15 cellular contexts compared by ENCODE assay signal in the genomic region with DNA sequence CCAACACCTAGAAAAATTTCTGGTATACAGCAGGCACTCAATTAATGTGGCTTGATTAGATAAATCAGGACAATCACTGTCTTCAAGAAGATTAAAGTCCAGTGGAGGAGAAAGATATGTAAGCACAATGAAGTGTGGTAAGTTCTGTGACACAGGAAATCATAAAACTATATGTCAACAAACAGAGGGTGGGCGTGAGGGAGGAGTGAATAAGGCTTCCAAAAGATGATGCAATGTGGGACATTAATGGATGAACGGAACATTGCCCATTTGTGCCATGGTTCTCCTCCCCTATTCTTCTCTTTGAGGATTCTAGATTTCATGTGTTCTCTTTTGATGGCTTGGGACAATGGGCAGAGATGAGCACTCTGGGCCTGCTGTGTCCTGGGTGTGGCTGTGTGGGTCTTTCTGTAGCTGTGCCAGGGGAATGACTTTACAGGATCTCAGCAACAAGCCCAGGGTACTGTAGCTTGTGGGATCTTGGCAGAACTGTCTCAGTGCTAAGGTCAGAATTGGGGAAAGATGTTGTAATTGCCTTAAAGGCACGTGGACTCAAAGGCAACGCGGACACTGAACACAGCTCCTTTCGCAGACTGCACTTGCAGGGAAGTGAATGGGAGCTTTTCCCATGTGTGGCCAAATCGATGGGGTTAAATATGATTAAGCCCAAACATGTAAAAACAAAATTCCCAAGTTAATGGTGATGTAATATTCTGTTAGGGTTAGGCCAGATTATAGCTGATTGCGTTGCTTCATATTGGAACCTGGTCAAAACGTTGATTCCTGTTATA.
DNase-seq lines count a peak whose midpoint lies in the region; ATAC-seq and TF ChIP-seq lines count a peak whose summit lies in the region.
"Had no signal": no experiment of that assay in that cellular context is flagged by ENCODE, and none has a peak within 500 bp of the region (broad histone marks: within the 10 kb centered on the region; RNA-seq: fewer than 3 reads in every experiment).

No MANE protein-coding gene starts in this region.

- intact Hi-C loops in A673 (cut with micrococcal nuclease; ENCODE audit: unreplicated experiment) = no loop called here
- intact Hi-C loops in colonic mucosa (cut with DNase I) = no loop called here
- intact Hi-C loops in left lung (cut with DNase I) = no loop called here

- TF ChIP-seq CTCF in A673 (conservative IDR thresholded peaks at IDR 0.05; ENCODE audit: low read depth, low read length) (no peak), colonic mucosa (IDR thresholded peaks at IDR 0.05) (no peak), left lung (IDR thresholded peaks at IDR 0.05) (no peak)

- H3K27ac ChIP-seq in A673 (ENCODE audit: low read depth, low read length, poor library complexity, severe bottlenecking) (no peak overlapping the region), colonic mucosa (no peak overlapping the region), left lung (no peak overlapping the region)
- H3K27ac ChIP-seq: Peyer's patch had no signal

- in situ Hi-C loops in ACHN (cut with HindIII; ENCODE audit: low pct_ligation_motif_present, low pct_unique_long_range_greater_than_20kb, low sequenced_read_pairs) = no loop called here

- H3K4me3 ChIP-seq in A673 (ENCODE audit: low read depth, low read length, poor library complexity, severe bottlenecking) (no peak overlapping the region), colonic mucosa (no peak overlapping the region), left lung (no peak overlapping the region)
- H3K4me3 ChIP-seq: Peyer's patch had no signal

- H3K9ac ChIP-seq in colonic mucosa (ENCODE audit: low read depth in 2 of 2, low read length in 2 of 2) = no peak overlapping the region

- H3K9me3 Mint-ChIP-seq in activated CD8-positive, alpha-beta T cell treated with anti-CD3 and anti-CD28 coated beads, Interleukin-2, amount 10 ng/mL, durations not matched to agents 7 days and 5 days (ENCODE audit: insufficient read depth) = no peaks in the 10 kb centered on the region

- BruUV-seq in A673 (replicated peaks; lab: Mats Ljungman, UMichigan) = no TSS peak

- H3K4me3 Mint-ChIP-seq in activated CD8-positive, alpha-beta T cell treated with anti-CD3 and anti-CD28 coated beads, Interleukin-2, amount 10 ng/mL, durations not matched to agents 7 days and 5 days = no peak overlapping the region
- H3K4me3 Mint-ChIP-seq: effector memory CD8-positive, alpha-beta T cell; naive thymus-derived CD4-positive, alpha-beta T cell had no signal

- POLR2A ChIA-PET in A673 (lab: Charles Lee; ENCODE audit: low non-redundant PET) = no interaction called here
- POLR2A ChIA-PET in activated CD8-positive, alpha-beta T cell treated with anti-CD3 and anti-CD28 coated beads, Interleukin-2, amount 10 ng/mL, durations not matched to agents 7 days and 5 days (lab: Charles Lee) = no interaction called here

- no peak overlapping the region for H3K27ac Mint-ChIP-seq in activated CD8-positive, alpha-beta T cell treated with anti-CD3 and anti-CD28 coated beads, Interleukin-2, amount 10 ng/mL, durations not matched to agents 7 days and 5 days
- H3K27ac Mint-ChIP-seq: effector memory CD8-positive, alpha-beta T cell; naive thymus-derived CD4-positive, alpha-beta T cell had no signal

- no peaks in the 10 kb centered on the region for H3K36me3 Mint-ChIP-seq in activated CD8-positive, alpha-beta T cell treated with anti-CD3 and anti-CD28 coated beads, Interleukin-2, amount 10 ng/mL, durations not matched to agents 7 days and 5 days (ENCODE audit: low read depth)
- H3K36me3 Mint-ChIP-seq: naive thymus-derived CD4-positive, alpha-beta T cell had no signal

- CTCF ChIA-PET in A673 (lab: Charles Lee) = no interaction called here
- CTCF ChIA-PET in activated CD8-positive, alpha-beta T cell treated with anti-CD3 and anti-CD28 coated beads, Interleukin-2, amount 10 ng/mL, durations not matched to agents 7 days and 5 days (lab: Charles Lee) = no interaction called here

- H3K4me1 ChIP-seq in A673 (ENCODE audit: insufficient read depth, low read length, poor library complexity, severe bottlenecking) (no peaks in the 10 kb centered on the region), colonic mucosa (no peaks in the 10 kb centered on the region), left lung (no peaks in the 10 kb centered on the region)
- H3K4me1 ChIP-seq: Peyer's patch had no signal

- H3K27me3 Mint-ChIP-seq in activated CD8-positive, alpha-beta T cell treated with anti-CD3 and anti-CD28 coated beads, Interleukin-2, amount 10 ng/mL, durations not matched to agents 7 days and 5 days (ENCODE audit: low read depth) = no peaks in the 10 kb centered on the region
- H3K27me3 Mint-ChIP-seq: effector memory CD8-positive, alpha-beta T cell; naive thymus-derived CD4-positive, alpha-beta T cell had no signal

- peaks cover 5% of the 10 kb centered on the region for H3K27me3 ChIP-seq in A673 (replicated peaks; ENCODE audit: insufficient read depth, low read depth, low read length, poor library complexity)
- H3K27me3 ChIP-seq in colonic mucosa = no peaks in the 10 kb centered on the region
- H3K27me3 ChIP-seq in left lung = no peaks in the 10 kb centered on the region
- H3K27me3 ChIP-seq: Peyer's patch had no signal

- no peaks in the 10 kb centered on the region for H3K36me3 ChIP-seq in A673 (ENCODE audit: insufficient read depth, low read length, poor library complexity, severe bottlenecking)
- H3K36me3 ChIP-seq in colonic mucosa = no peaks in the 10 kb centered on the region
- H3K36me3 ChIP-seq in left lung = no peaks in the 10 kb centered on the region
- H3K36me3 ChIP-seq: Peyer's patch had no signal

- ATAC-seq in left lung (peak; percentile 47), GM18519 (IDR thresholded peaks at IDR 0.05; ENCODE audit: low FRiP score, unreplicated experiment) (no peak)
- no peak for ATAC-seq in activated CD8-positive, alpha-beta T cell treated with anti-CD3 and anti-CD28 coated beads, Interleukin-2, amount 10 ng/mL, durations not matched to agents 7 days and 5 days
- ATAC-seq: effector memory CD8-positive, alpha-beta T cell; naive thymus-derived CD4-positive, alpha-beta T cell had no signal

- H3K9me3 ChIP-seq in A673 (ENCODE audit: low read depth, low read length, poor library complexity, severe bottlenecking) (no peaks in the 10 kb centered on the region), colonic mucosa (no peaks in the 10 kb centered on the region), left lung (no peaks in the 10 kb centered on the region)
- H3K9me3 ChIP-seq: Peyer's patch had no signal

- DNase-seq in A673 (ENCODE audit: low spot score) = peak; percentile 40
- DNase-seq in HuH-7.5 (ENCODE audit: low spot score) = peak; percentile 28
- peak; percentile 18 for DNase-seq in colonic mucosa
- no peak for DNase-seq in left lung
- DNase-seq in NCI-H2171 (lab: John Stamatoyannopoulos, UW) = no peak
- no peak for DNase-seq in activated CD8-positive, alpha-beta T cell treated with anti-CD3 and anti-CD28 coated beads, Interleukin-2, amount 10 ng/mL, durations not matched to agents 7 days and 5 days
- no peak for DNase-seq in ACHN
- DNase-seq: amniotic stem cell; DMS79 treated with DMSO at 0.1 percent for 48 hours; effector memory CD8-positive, alpha-beta T cell; Kasumi-1; naive thymus-derived CD4-positive, alpha-beta T cell; NCI-H2171 treated with DMSO at 0.1 percent for 48 hours had no signal

- no peaks in the 10 kb centered on the region for H3K4me1 Mint-ChIP-seq in activated CD8-positive, alpha-beta T cell treated with anti-CD3 and anti-CD28 coated beads, Interleukin-2, amount 10 ng/mL, durations not matched to agents 7 days and 5 days (ENCODE audit: low read depth)
- H3K4me1 Mint-ChIP-seq: naive thymus-derived CD4-positive, alpha-beta T cell had no signal

Comparison
In these comparisons a context has a peak if more than half of its experiments do, and no peak if none do; other contexts are left out.
1. DNase-seq: peak in A673 (single experiment), HuH-7.5 (single experiment) and colonic mucosa (single experiment); none in left lung (0 of 2), NCI-H2171 (single experiment), activated CD8-positive, alpha-beta T cell treated with anti-CD3 and anti-CD28 coated beads, Interleukin-2, amount 10 ng/mL, durations not matched to agents 7 days and 5 days (single experiment) and ACHN (single experiment).